13 cellular contexts compared by ENCODE assay signal in the genomic region with DNA sequence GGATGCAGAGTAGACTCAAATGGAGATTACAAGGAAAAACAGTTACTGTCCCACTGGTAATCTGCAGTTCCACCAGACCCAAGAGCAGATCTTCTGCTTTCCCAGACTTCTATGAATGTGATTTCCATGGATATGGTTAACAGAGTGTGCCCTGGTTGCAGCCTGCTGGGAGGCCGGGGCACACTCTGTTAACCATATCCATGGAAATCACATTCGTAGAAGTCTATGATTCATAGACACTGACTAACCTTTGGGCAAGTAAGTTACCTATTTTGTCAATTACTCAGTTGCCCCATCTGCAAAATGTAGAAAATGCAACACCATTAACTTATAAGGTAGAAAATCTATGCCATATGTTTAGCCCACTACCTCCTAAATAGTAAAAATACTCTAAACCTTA.
"Had no signal": no experiment of that assay in that cellular context is flagged by ENCODE, and none has a peak within 500 bp of the region (broad histone marks: within the 10 kb centered on the region; RNA-seq: fewer than 3 reads in every experiment).

No MANE protein-coding gene starts in this region.

- H3K27me3 ChIP-seq: ascending aorta, left lung, thyroid gland had no signal

- DNase-seq: activated CD4-positive, alpha-beta T cell treated with anti-CD3 and anti-CD28 coated beads for 48 hours; activated CD8-positive, alpha-beta memory T cell treated with anti-CD3 and anti-CD28 coated beads, Interleukin-2, amount 50 U/mL, for 48 hours; activated CD8-positive, alpha-beta T cell treated with anti-CD3 and anti-CD28 coated beads, Interleukin-2, amount 10 ng/mL, durations not matched to agents 7 days and 5 days; activated naive CD4-positive, alpha-beta T cell; activated naive CD8-positive, alpha-beta T cell treated with anti-CD3 and anti-CD28 coated beads, Interleukin-2, amount 50 U/mL, for 24 hours; caudate nucleus; effector CD4-positive, alpha-beta T cell; left lung; thyroid gland; WERI-Rb-1 had no signal

- ATAC-seq: activated CD8-positive, alpha-beta T cell treated with anti-CD3 and anti-CD28 coated beads, Interleukin-2, amount 10 ng/mL, durations not matched to agents 7 days and 5 days; activated naive CD8-positive, alpha-beta T cell treated with anti-CD3 and anti-CD28 coated beads, Interleukin-2, amount 50 U/mL, for 24 hours; left lung had no signal

- H3K27ac ChIP-seq: ascending aorta, coronary artery, left lung, skin epidermis, thyroid gland, WERI-Rb-1 had no signal

- H3K4me1 ChIP-seq: ascending aorta, left lung, thyroid gland had no signal

- H3K36me3 ChIP-seq: ascending aorta, left lung, thyroid gland, WERI-Rb-1 had no signal

- H3K4me3 ChIP-seq: ascending aorta, coronary artery, left lung, skin epidermis, thyroid gland had no signal

- H3K9me3 ChIP-seq: ascending aorta, left lung, thyroid gland had no signal
